17 cellular contexts compared by ENCODE assay signal in genomic region chr19:16167055-16167454, GRCh38. TPM values are rescaled to one million over a fixed set of nuclear protein-coding genes. Genes with fewer than 3 reads are reported as not detected.
DNase-seq lines count a peak whose midpoint lies in the region; ATAC-seq and TF ChIP-seq lines count a peak whose summit lies in the region.
"Had no signal": no experiment of that assay in that cellular context is flagged by ENCODE, and none has a peak within 500 bp of the region (broad histone marks: within the 10 kb centered on the region; RNA-seq: fewer than 3 reads in every experiment).

No MANE protein-coding gene starts in this region.

- H3K4me3 Mint-ChIP-seq in immature natural killer cell: peak overlapping the region; percentile 18 to 55 (median 40)
- no peak overlapping the region for H3K4me3 Mint-ChIP-seq in stimulated activated naive B cell treated with anti-CD40 and anti-IgM and Interleukin-4, amounts not matched to agents 10 μg/mL and 1 μg/mL and 100 μg/mL, for 72 hours
- H3K4me3 Mint-ChIP-seq: CD14-positive monocyte; CD4-positive, alpha-beta memory T cell; H9 had no signal

- peaks cover 0 to 2% (median 2%) of the 10 kb centered on the region in 3 donors for H3K27me3 Mint-ChIP-seq in immature natural killer cell (ENCODE audit: low read depth in 3 of 3)
- no peaks in the 10 kb centered on the region for H3K27me3 Mint-ChIP-seq in stimulated activated naive B cell treated with anti-CD40 and anti-IgM and Interleukin-4, amounts not matched to agents 10 μg/mL and 1 μg/mL and 100 μg/mL, for 72 hours
- H3K27me3 Mint-ChIP-seq: CD4-positive, alpha-beta memory T cell had no signal

- no peak for ATAC-seq in stimulated activated naive B cell treated with anti-CD40 and anti-IgM and Interleukin-4, amounts not matched to agents 10 μg/mL and 1 μg/mL and 100 μg/mL, for 72 hours (replicated peaks)
- ATAC-seq in HG02938 (IDR thresholded peaks at IDR 0.05; ENCODE audit: unreplicated experiment): no peak
- ATAC-seq: GM12878 had no signal

- H3K27ac Mint-ChIP-seq in immature natural killer cell: peak overlapping the region in 5 of 6 donors; percentile 17 to 83 (median 41)
- peak overlapping the region; percentile 75 for H3K27ac Mint-ChIP-seq in stimulated activated naive B cell treated with anti-CD40 and anti-IgM and Interleukin-4, amounts not matched to agents 10 μg/mL and 1 μg/mL and 100 μg/mL, for 72 hours
- H3K27ac Mint-ChIP-seq: CD4-positive, alpha-beta memory T cell had no signal

- POLR2A ChIA-PET in HEK293T (lab: Yijun Ruan, JAX): no interaction called here

- DNase-seq in NCI-H2029 (lab: John Stamatoyannopoulos, UW): peak; percentile 14
- no peak for DNase-seq in NCI-H2029 treated with DMSO at 0.1 percent for 48 hours (lab: John Stamatoyannopoulos, UW)
- DNase-seq in NCI-H774 (lab: John Stamatoyannopoulos, UW): peak; percentile 23
- no peak for DNase-seq in immature natural killer cell
- DNase-seq in stimulated activated naive B cell treated with anti-CD40 and anti-IgM and Interleukin-4, amounts not matched to agents 10 μg/mL and 1 μg/mL and 100 μg/mL, for 72 hours: no peak
- no peak for DNase-seq in HEK293T (ENCODE audit: extremely low spot score)
- DNase-seq: 8988T; CD4-positive, alpha-beta memory T cell; DMS153; DND-41; EL; H9 had no signal

- H3K4me1 Mint-ChIP-seq in immature natural killer cell: peaks cover 26 to 30% of the 10 kb centered on the region in 2 donors
- peaks cover 22% of the 10 kb centered on the region in 2 donors for H3K4me1 Mint-ChIP-seq in stimulated activated naive B cell treated with anti-CD40 and anti-IgM and Interleukin-4, amounts not matched to agents 10 μg/mL and 1 μg/mL and 100 μg/mL, for 72 hours
- H3K4me1 Mint-ChIP-seq: H9 had no signal

- H3K9me3 Mint-ChIP-seq in immature natural killer cell: peaks cover 0 to 7% (median 6%) of the 10 kb centered on the region in 6 donors
- peaks cover 0 to 2% of the 10 kb centered on the region in 2 donors for H3K9me3 Mint-ChIP-seq in stimulated activated naive B cell treated with anti-CD40 and anti-IgM and Interleukin-4, amounts not matched to agents 10 μg/mL and 1 μg/mL and 100 μg/mL, for 72 hours

- CTCF ChIA-PET in HEK293T (lab: Yijun Ruan, JAX): no interaction called here

- peaks cover 0 to 8% (median 4%) of the 10 kb centered on the region in 3 donors for H3K36me3 Mint-ChIP-seq in immature natural killer cell
- H3K36me3 Mint-ChIP-seq in stimulated activated naive B cell treated with anti-CD40 and anti-IgM and Interleukin-4, amounts not matched to agents 10 μg/mL and 1 μg/mL and 100 μg/mL, for 72 hours: no peaks in the 10 kb centered on the region
- H3K36me3 Mint-ChIP-seq: CD14-positive monocyte; CD4-positive, alpha-beta memory T cell had no signal

TF ChIP-seq in HEK293T, 16 proteins besides CTCF, POLR2A, EP300 and RAD21:
- no peak for TF ChIP-seq ELF4 (IDR thresholded peaks at IDR 0.05)
- TF ChIP-seq L3MBTL2 (conservative IDR thresholded peaks at IDR 0.05): no peak
- no peak for TF ChIP-seq SP1 (IDR thresholded peaks at IDR 0.05)
- no peak for TF ChIP-seq PKNOX1 (IDR thresholded peaks at IDR 0.05)
- TF ChIP-seq NFRKB (IDR thresholded peaks at IDR 0.05): no peak
- TF ChIP-seq ARNT (IDR thresholded peaks at IDR 0.05): no peak
- TF ChIP-seq SUZ12 (IDR thresholded peaks at IDR 0.05): no peak
- TF ChIP-seq FOXK2 (IDR thresholded peaks at IDR 0.05): no peak
- no peak for TF ChIP-seq ZNF384 (IDR thresholded peaks at IDR 0.05)
- TF ChIP-seq CTBP1 (IDR thresholded peaks at IDR 0.05; ENCODE audit: borderline replicate concordance): no peak
- no peak for TF ChIP-seq TARDBP (IDR thresholded peaks at IDR 0.05)
- no peak for TF ChIP-seq FOXA1 (IDR thresholded peaks at IDR 0.05)
- no peak for TF ChIP-seq LEF1 (IDR thresholded peaks at IDR 0.05; ENCODE audit: borderline replicate concordance)
- TF ChIP-seq HDGF (IDR thresholded peaks at IDR 0.05; ENCODE audit: borderline replicate concordance): no peak
- TF ChIP-seq FOXM1 (IDR thresholded peaks at IDR 0.05; ENCODE audit: borderline replicate concordance): no peak
- no peak for TF ChIP-seq BHLHE40 (IDR thresholded peaks at IDR 0.05; ENCODE audit: borderline replicate concordance)

RNA-seq across cellular contexts. Expression of gene CIB3, which starts 6.3 kb away (rescaled TPM):
- not detected for polyA plus RNA-seq in immature natural killer cell
- polyA plus RNA-seq: AG04450; CD14-positive monocyte; CD4-positive, alpha-beta memory T cell; H1 had no signal

RNA-seq across cellular contexts. Expression of gene FAM32A, which starts 18.2 kb away (rescaled TPM):
- 100 to 1,000 TPM; 156 to 225 (median 179) TPM for polyA plus RNA-seq in immature natural killer cell

RNA-seq across cellular contexts. Expression of gene HSH2D, which starts 23.6 kb away (rescaled TPM):
- polyA plus RNA-seq in immature natural killer cell: 100 to 1,000 TPM in 1 of 3 donors, 10 to 100 TPM in 2; 70.4 to 127 (median 97.4) TPM
- polyA plus RNA-seq: AG04450 had no signal

RNA-seq across cellular contexts. Expression of gene AP1M1, which starts 30.7 kb away (rescaled TPM):
- polyA plus RNA-seq in immature natural killer cell: 100 to 1,000 TPM; 128 to 178 (median 173) TPM

RNA-seq across cellular contexts. Expression of gene RAB8A, which starts 55.4 kb away (rescaled TPM):
- polyA plus RNA-seq in immature natural killer cell: 100 to 1,000 TPM; 110 to 184 (median 126) TPM

Comparison
In these comparisons a context has a peak if more than half of its experiments do, and no peak if none do; other contexts are left out.
1. DNase-seq: peak in NCI-H2029 (single experiment) and NCI-H774 (single experiment); none in NCI-H2029 treated with DMSO at 0.1 percent for 48 hours (single experiment), immature natural killer cell (0 of 3), stimulated activated naive B cell treated with anti-CD40 and anti-IgM and Interleukin-4, amounts not matched to agents 10 μg/mL and 1 μg/mL and 100 μg/mL, for 72 hours (single experiment) and HEK293T (single experiment).
2. H3K4me3 Mint-ChIP-seq: peak in immature natural killer cell (5 of 5); none in stimulated activated naive B cell treated with anti-CD40 and anti-IgM and Interleukin-4, amounts not matched to agents 10 μg/mL and 1 μg/mL and 100 μg/mL, for 72 hours (0 of 2).